In the genomic region with DNA sequence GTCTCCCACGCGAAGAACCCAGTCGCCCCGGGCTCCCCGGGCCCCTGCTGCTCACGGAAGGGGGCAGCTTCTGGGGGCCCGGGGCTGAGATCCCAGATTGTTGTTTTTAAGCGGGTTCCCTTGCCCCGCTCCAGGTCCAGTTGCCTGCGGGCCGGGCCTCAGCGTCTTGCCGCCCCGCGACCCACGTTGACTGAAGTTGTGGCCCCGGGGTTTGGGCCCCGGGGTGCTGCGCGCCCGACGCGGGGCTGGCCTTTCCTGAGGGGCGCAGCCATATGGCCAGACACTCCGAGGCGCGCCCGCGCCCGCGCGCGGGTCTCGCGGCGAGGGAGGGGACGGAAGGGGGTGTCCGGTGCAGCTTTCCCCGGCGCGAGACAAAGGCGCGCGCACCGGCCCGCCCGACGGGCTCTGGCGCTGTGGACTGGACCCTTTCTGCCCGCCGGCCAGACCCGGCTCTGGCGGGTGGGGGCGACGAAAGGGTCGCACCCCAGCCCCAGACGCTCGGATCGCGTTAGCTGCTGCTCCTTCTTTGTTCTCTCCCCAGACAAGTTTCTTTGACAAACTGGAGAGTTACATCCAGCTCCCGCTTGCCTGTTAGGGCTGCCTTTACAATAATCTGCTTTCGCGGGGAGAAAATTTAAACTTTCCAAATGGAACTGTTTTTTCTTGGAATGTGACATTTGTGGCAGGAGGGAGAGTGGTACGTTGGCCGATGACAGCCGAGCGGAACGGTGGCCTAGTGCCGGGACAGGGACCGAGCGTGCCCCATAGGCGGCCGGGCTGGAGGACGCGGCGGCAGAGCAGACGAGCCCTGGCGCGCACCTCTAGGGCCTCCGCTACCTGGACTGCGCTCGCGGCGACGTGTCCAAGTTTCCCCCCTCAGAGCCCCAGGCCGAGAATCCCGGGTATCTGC, we compare ENCODE assay signal across 8 cellular contexts. TPM values are rescaled to one million over a fixed set of nuclear protein-coding genes. Genes with fewer than 3 reads are reported as not detected.
A peak's percentile ranks its signal among the peaks of the same experiment; 100 is the strongest.
DNase-seq lines count a peak whose midpoint lies in the region; TF ChIP-seq lines count a peak whose summit lies in the region.

No MANE protein-coding gene starts in this region.

- H3K27me3 ChIP-seq in CD8-positive, alpha-beta memory T cell (ENCODE audit: insufficient read depth, low read length, poor library complexity, severe bottlenecking): peaks cover 7% of the 10 kb centered on the region

- peak overlapping the region in 1 of 8 donors; percentile 23 for H3K27ac Mint-ChIP-seq in CD8-positive, alpha-beta memory T cell
- H3K27ac Mint-ChIP-seq in dendritic cell treated with granulocyte-macrophage colony-stimulating factor and Interleukin-4, amounts not matched to agents 40 ng/mL and 50 ng/mL, for 4 days: peak overlapping the region; percentile 64

- CTCF ChIA-PET in CD8-positive, alpha-beta memory T cell (lab: Charles Lee): no interaction called here

- TF ChIP-seq POLR2A in lower leg skin (IDR thresholded peaks at IDR 0.05): no peak

- no peak for TF ChIP-seq CTCF in GM20000 (IDR thresholded peaks at IDR 0.05; ENCODE audit: extremely low read depth, missing control alignments)
- no peak for TF ChIP-seq CTCF in lower leg skin (IDR thresholded peaks at IDR 0.05)

- POLR2A ChIA-PET in CD8-positive, alpha-beta memory T cell (lab: Charles Lee): no interaction called here

- peaks cover 0 to 4% (median 0%) of the 10 kb centered on the region in 5 donors for H3K9me3 Mint-ChIP-seq in CD8-positive, alpha-beta memory T cell
- no peaks in the 10 kb centered on the region for H3K9me3 Mint-ChIP-seq in dendritic cell treated with granulocyte-macrophage colony-stimulating factor and Interleukin-4, amounts not matched to agents 40 ng/mL and 50 ng/mL, for 4 days

- no peaks in the 10 kb centered on the region for H3K4me1 ChIP-seq in CD8-positive, alpha-beta memory T cell (ENCODE audit: insufficient read depth, low read length)

- H3K27ac ChIP-seq in CD8-positive, alpha-beta memory T cell (ENCODE audit: low read depth, low read length): peak overlapping the region; percentile 61
- peak overlapping the region; percentile 51 for H3K27ac ChIP-seq in substantia nigra (ENCODE audit: low read depth, low read length, poor library complexity, severe bottlenecking)

- no peaks in the 10 kb centered on the region for H3K9me3 ChIP-seq in CD8-positive, alpha-beta memory T cell (ENCODE audit: low read length)

- peaks cover 26 to 40% of the 10 kb centered on the region in 2 donors for H3K27me3 Mint-ChIP-seq in CD8-positive, alpha-beta memory T cell
- peaks cover 28% of the 10 kb centered on the region for H3K27me3 Mint-ChIP-seq in dendritic cell treated with granulocyte-macrophage colony-stimulating factor and Interleukin-4, amounts not matched to agents 40 ng/mL and 50 ng/mL, for 4 days

- H3K4me3 Mint-ChIP-seq in CD8-positive, alpha-beta memory T cell: peak overlapping the region in 3 of 7 donors; percentile 20 to 65 (median 57)
- peak overlapping the region; percentile 79 for H3K4me3 Mint-ChIP-seq in dendritic cell treated with granulocyte-macrophage colony-stimulating factor and Interleukin-4, amounts not matched to agents 40 ng/mL and 50 ng/mL, for 4 days

- intact Hi-C loops in dendritic cell treated with granulocyte-macrophage colony-stimulating factor and Interleukin-4, amounts not matched to agents 40 ng/mL and 50 ng/mL, for 4 days (cut with micrococcal nuclease): loop anchor here (5.0 kb wide), 1 partner anchor 147 kb away; no protein-coding TSS in a partner anchor
- intact Hi-C loops in lower leg skin (cut with DNase I; ENCODE audit: low total_unique reads): no loop called here

- H3K4me1 Mint-ChIP-seq in CD8-positive, alpha-beta memory T cell: peaks cover 0 to 10% (median 2%) of the 10 kb centered on the region in 3 donors
- peaks cover 13% of the 10 kb centered on the region for H3K4me1 Mint-ChIP-seq in dendritic cell treated with granulocyte-macrophage colony-stimulating factor and Interleukin-4, amounts not matched to agents 40 ng/mL and 50 ng/mL, for 4 days (ENCODE audit: low read depth)

- no peak for DNase-seq in CD8-positive, alpha-beta memory T cell
- DNase-seq in GM20000 (ENCODE audit: low spot score) (peak; percentile 51), NCI-H774 (lab: John Stamatoyannopoulos, UW) (peak; percentile 26), lower leg skin (ENCODE audit: low spot score in 2 of 2) (peak in 1 of 2 donors; percentile 87), substantia nigra (lab: John Stamatoyannopoulos, UW) (peak in 25 of 49 donors; percentile 4 to 57 (median 20)), SW 1271 (lab: John Stamatoyannopoulos, UW) (no peak), superior temporal gyrus (ENCODE audit: extremely low spot score) (no peak)

- H3K4me3 ChIP-seq in CD8-positive, alpha-beta memory T cell (ENCODE audit: low read length): no peak overlapping the region
- peak overlapping the region; percentile 63 for H3K4me3 ChIP-seq in lower leg skin (ENCODE audit: low read depth, poor library complexity, severe bottlenecking)

- H3K36me3 ChIP-seq in CD8-positive, alpha-beta memory T cell (ENCODE audit: insufficient read depth, low read length): no peaks in the 10 kb centered on the region

- WGBS in lower leg skin, 2 donors: 0 to 1% methylated on average over 42 to 66 of the region's 87 CpGs

- H3K36me3 Mint-ChIP-seq in CD8-positive, alpha-beta memory T cell: no peaks in the 10 kb centered on the region
- H3K36me3 Mint-ChIP-seq in dendritic cell treated with granulocyte-macrophage colony-stimulating factor and Interleukin-4, amounts not matched to agents 40 ng/mL and 50 ng/mL, for 4 days (ENCODE audit: low read depth): no peaks in the 10 kb centered on the region

RNA-seq across cellular contexts. Expression of gene AMOTL1, which starts 0.7 kb away (rescaled TPM):
- total RNA-seq in CD8-positive, alpha-beta memory T cell: under 1 TPM; 0.50 to 0.78 TPM
- polyA plus RNA-seq in CD8-positive, alpha-beta memory T cell: 0.12 TPM
- total RNA-seq in lower leg skin: 10 to 100 TPM; 45.3 to 72.0 (median 64.8) TPM

Comparison
In these comparisons a context has a peak if more than half of its experiments do, and no peak if none do; other contexts are left out.
1. DNase-seq: peak in GM20000 (single experiment), NCI-H774 (single experiment) and substantia nigra (25 of 49); none in CD8-positive, alpha-beta memory T cell (0 of 5), SW 1271 (0 of 2) and superior temporal gyrus (single experiment).
2. RNA of gene AMOTL1, which starts 0.7 kb away (total RNA-seq): 45.3 to 72.0 TPM in lower leg skin; 0.50 to 0.78 TPM in CD8-positive, alpha-beta memory T cell; every median in the first group is over 10 times any median in the second.